Comparison of ENCODE assay signal across 12 cellular contexts in genomic region chr2:222842517-222843174, GRCh38. TPM values are rescaled to one million over a fixed set of nuclear protein-coding genes. Genes with fewer than 3 reads are reported as not detected.
A peak's percentile ranks its signal among the peaks of the same experiment; 100 is the strongest.
DNase-seq lines count a peak whose midpoint lies in the region; ATAC-seq and TF ChIP-seq lines count a peak whose summit lies in the region.
"Had no signal": no experiment of that assay in that cellular context is flagged by ENCODE, and none has a peak within 500 bp of the region (broad histone marks: within the 10 kb centered on the region; RNA-seq: fewer than 3 reads in every experiment).

No MANE protein-coding gene starts in this region.

- intact Hi-C loops in right cardiac atrium (cut with DNase I) = no loop called here
- intact Hi-C loops in ovary (cut with DNase I) = no loop called here

- ATAC-seq in left lobe of liver = peak; percentile 85
- no peak for ATAC-seq in stimulated activated naive CD8-positive, alpha-beta T cell treated with anti-CD3 and anti-CD28 coated beads, Interleukin-15, Interleukin-2, amounts not matched to agents 100 U/mL and 50 U/mL, for 24 hours
- no peak for ATAC-seq in right cardiac atrium

- H3K4me1 ChIP-seq in right cardiac atrium (ENCODE audit: control insufficient read depth, insufficient read depth, low read length) = no peaks in the 10 kb centered on the region
- H3K4me1 ChIP-seq in ovary (ENCODE audit: insufficient read depth) = no peaks in the 10 kb centered on the region

- no peaks in the 10 kb centered on the region for H3K27me3 ChIP-seq in right cardiac atrium (ENCODE audit: control insufficient read depth, insufficient read depth)
- no peaks in the 10 kb centered on the region for H3K27me3 ChIP-seq in ovary
- H3K27me3 ChIP-seq: gastrocnemius medialis had no signal

- TF ChIP-seq CTCF in WI38 (IDR thresholded peaks at IDR 0.05; ENCODE audit: low read depth, low read length) (no peak), ovary (IDR thresholded peaks at IDR 0.05) (no peak)

- peak overlapping the region; percentile 13 for H3K4me3 ChIP-seq in WI38 (ENCODE audit: low read depth, low read length)
- no peak overlapping the region for H3K4me3 ChIP-seq in right cardiac atrium (ENCODE audit: low read length)
- no peak overlapping the region for H3K4me3 ChIP-seq in ovary
- H3K4me3 ChIP-seq: gastrocnemius medialis had no signal

- DNase-seq in AML-193 (lab: John Stamatoyannopoulos, UW) (peak; percentile 72 to 74), HT1080 (ENCODE audit: low read depth) (peak; percentile 67), left lobe of liver (ENCODE audit: low spot score) (no peak), anterior cingulate cortex (lab: John Stamatoyannopoulos, UW) (no peak), right cardiac atrium (no peak), ovary (no peak)
- DNase-seq in stimulated activated naive CD8-positive, alpha-beta T cell treated with anti-CD3 and anti-CD28 coated beads, Interleukin-15, Interleukin-2, amounts not matched to agents 100 U/mL and 50 U/mL, for 24 hours = no peak
- DNase-seq: activated naive CD8-positive, alpha-beta T cell treated with anti-CD3 and anti-CD28 coated beads for 36 hours; gastrocnemius medialis; NCI-H446; nucleus accumbens had no signal

- H3K27ac ChIP-seq in right cardiac atrium (ENCODE audit: low read length) (no peak overlapping the region), ovary (no peak overlapping the region)

- H3K36me3 ChIP-seq in ovary = no peaks in the 10 kb centered on the region
- H3K36me3 ChIP-seq: gastrocnemius medialis had no signal

- 60% methylated on average over 3 of the region's 3 CpGs for WGBS in right cardiac atrium
- 43 to 51% (median 44%) methylated on average over 3 of the region's 3 CpGs for WGBS in ovary, 3 donors

- no peak for TF ChIP-seq POLR2A in ovary (IDR thresholded peaks at IDR 0.05)

- H3K9me3 ChIP-seq in right cardiac atrium (ENCODE audit: control insufficient read depth, low read length) = no peaks in the 10 kb centered on the region
- no peaks in the 10 kb centered on the region for H3K9me3 ChIP-seq in ovary
- H3K9me3 ChIP-seq: gastrocnemius medialis had no signal

- no peak for TF ChIP-seq EP300 in ovary (IDR thresholded peaks at IDR 0.05)

RNA-seq across cellular contexts. Expression of gene ACSL3, which starts 18.2 kb away (rescaled TPM):
- total RNA-seq in HT1080 (2014; rRNA removed; shearing (Covaris generic)) = 119 and 138 TPM in 2 replicates
- polyA plus RNA-seq in HT1080 (2015; cell fraction: cytosol; rRNA removed) = 60.1 and 86.8 TPM in 2 replicates
- 165 and 175 TPM in 2 replicates for polyA plus RNA-seq in HT1080 (2015; cell fraction: nucleus; rRNA removed)
- total RNA-seq in left lobe of liver = 41.5 TPM
- 10 to 100 TPM; 35.2 to 50.4 (median 36.6) TPM for total RNA-seq in right cardiac atrium
- 14.4 TPM for polyA plus RNA-seq in right cardiac atrium
- total RNA-seq in ovary = 10 to 100 TPM; 37.0 to 85.1 (median 50.0) TPM
- 10 to 100 TPM; 14.0 to 30.5 TPM for polyA plus RNA-seq in ovary

Comparison
In these comparisons a context has a peak if more than half of its experiments do, and no peak if none do; other contexts are left out.
1. DNase-seq: peak in AML-193 (2 of 2) and HT1080 (single experiment); none in left lobe of liver (single experiment), anterior cingulate cortex (0 of 58), stimulated activated naive CD8-positive, alpha-beta T cell treated with anti-CD3 and anti-CD28 coated beads, Interleukin-15, Interleukin-2, amounts not matched to agents 100 U/mL and 50 U/mL, for 24 hours (single experiment), right cardiac atrium (0 of 3) and ovary (0 of 5).